Comparison of ENCODE assay signal across 24 cellular contexts in the genomic region with DNA sequence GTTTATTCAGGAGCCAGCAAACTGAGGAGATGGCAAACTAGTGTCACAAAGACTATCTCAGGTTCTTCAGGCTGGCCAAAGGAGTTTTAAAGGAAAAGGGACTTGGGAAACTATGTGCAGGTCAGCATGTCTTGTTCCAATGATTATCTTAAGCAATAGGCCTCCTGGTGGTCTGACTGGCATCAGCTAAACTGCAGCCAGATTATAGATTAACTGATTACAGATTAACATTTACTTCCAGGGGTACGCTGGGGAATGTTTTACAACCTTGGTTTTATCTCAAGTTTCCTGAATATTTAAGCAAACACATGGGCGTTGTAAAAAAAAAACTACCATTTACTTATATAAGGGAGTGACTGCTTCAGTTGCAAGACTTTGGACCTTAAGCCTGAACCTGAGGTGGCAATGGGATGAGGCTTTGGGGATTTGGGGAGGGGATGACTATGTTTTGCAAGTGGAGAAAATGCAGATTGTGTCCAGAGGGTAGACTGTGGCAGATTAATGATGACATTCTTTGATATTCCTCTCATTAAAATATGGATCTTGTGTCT.
A peak's percentile ranks its signal among the peaks of the same experiment; 100 is the strongest.
DNase-seq lines count a peak whose midpoint lies in the region; ATAC-seq and TF ChIP-seq lines count a peak whose summit lies in the region.
"Had no signal": no experiment of that assay in that cellular context is flagged by ENCODE, and none has a peak within 500 bp of the region (broad histone marks: within the 10 kb centered on the region; RNA-seq: fewer than 3 reads in every experiment).

No MANE protein-coding gene starts in this region.

- H3K27me3 ChIP-seq in SK-N-SH (ENCODE audit: insufficient read depth) (no peaks in the 10 kb centered on the region), colonic mucosa (no peaks in the 10 kb centered on the region), transverse colon (no peaks in the 10 kb centered on the region)
- H3K27me3 ChIP-seq: MG63 had no signal

- H3K4me1 ChIP-seq in SK-N-SH (ENCODE audit: control insufficient read depth in 1 of 2, insufficient read depth in 2 of 2, low read depth in 1 of 2, low read length in 1 of 2): no peaks in the 10 kb centered on the region
- no peaks in the 10 kb centered on the region for H3K4me1 ChIP-seq in colonic mucosa
- H3K4me1 ChIP-seq in mucosa of descending colon (ENCODE audit: low read depth): peaks cover 8% of the 10 kb centered on the region
- peaks cover 0 to 43% (median 16%) of the 10 kb centered on the region in 4 donors for H3K4me1 ChIP-seq in transverse colon

- H3F3A ChIP-seq in SK-N-SH (replicated peaks; ENCODE audit: insufficient read depth): no peaks in the 10 kb centered on the region

- ATAC-seq in SK-N-SH treated with all-trans-retinoic acid at 6 μM for 48 hours (no peak), mucosa of descending colon (peak; percentile 84), GM21515 (IDR thresholded peaks at IDR 0.05; ENCODE audit: unreplicated experiment) (no peak)
- ATAC-seq: Panc1 had no signal

- H3K9me2 ChIP-seq in SK-N-SH: no peaks in the 10 kb centered on the region

- intact Hi-C loops in colonic mucosa (cut with DNase I): no loop called here
- intact Hi-C loops in mucosa of descending colon (cut with DNase I, micrococcal nuclease): no loop called here
- intact Hi-C loops in transverse colon (cut with DNase I; ENCODE audit: low total_unique reads): loop anchor here (2.0 kb wide), 1 partner anchor 46 kb away; no protein-coding TSS in a partner anchor

- 36% methylated on average over 2 of the region's 2 CpGs for WGBS in SK-N-SH (ENCODE audit: low lambda C conversion rate)
- 47% methylated on average over 2 of the region's 2 CpGs for WGBS in transverse colon (ENCODE audit: low coverage in 1 of 2), 2 donors

- TF ChIP-seq CTCF in SK-N-SH (IDR thresholded peaks at IDR 0.05): peak; percentile 10; the same call in 1 of the 2 replicates
- no peak for TF ChIP-seq CTCF in colonic mucosa (IDR thresholded peaks at IDR 0.05)
- TF ChIP-seq CTCF in mucosa of descending colon (IDR thresholded peaks at IDR 0.05): peak; percentile 9
- peak in 4 of 5 experiments; percentile 23 to 61 (median 32) for TF ChIP-seq CTCF in transverse colon (IDR thresholded peaks at IDR 0.05)

- H3K9ac ChIP-seq in SK-N-SH: no peak overlapping the region
- no peak overlapping the region for H3K9ac ChIP-seq in colonic mucosa (ENCODE audit: low read depth in 2 of 2, low read length in 2 of 2)

- H3K79me2 ChIP-seq in SK-N-SH (ENCODE audit: insufficient read depth): no peaks in the 10 kb centered on the region

- no peak overlapping the region for H3K4me3 ChIP-seq in SK-N-SH (ENCODE audit: low read depth in 2 of 2, low read length in 1 of 2)
- no peak overlapping the region for H3K4me3 ChIP-seq in colonic mucosa
- no peak overlapping the region for H3K4me3 ChIP-seq in mucosa of descending colon
- H3K4me3 ChIP-seq in transverse colon: no peak overlapping the region
- H3K4me3 ChIP-seq: MG63 had no signal

- TF ChIP-seq RAD21 in SK-N-SH (IDR thresholded peaks at IDR 0.05; ENCODE audit: low read length): no peak

- H2AFZ ChIP-seq in SK-N-SH (ENCODE audit: low read depth): no peak overlapping the region

- H3K9me3 ChIP-seq in SK-N-SH (no peaks in the 10 kb centered on the region), colonic mucosa (no peaks in the 10 kb centered on the region), mucosa of descending colon (no peaks in the 10 kb centered on the region), transverse colon (no peaks in the 10 kb centered on the region)
- H3K9me3 ChIP-seq: MG63 had no signal

- H3K4me2 ChIP-seq in SK-N-SH: no peak overlapping the region

- CTCF ChIA-PET in SK-N-SH (lab: Yijun Ruan, JAX): no interaction called here

- in situ Hi-C loops in transverse colon (cut with MboI; ENCODE audit: low pct_ligation_motif_present in 1 of 4, low pct_unique_long_range_greater_than_20kb in 1 of 4, low sequenced_read_pairs in 3 of 4): no loop called here

- DNase-seq in SK-N-SH (no peak), colonic mucosa (peak; percentile 54), mucosa of descending colon (peak in 1 of 3 donors; percentile 68), transverse colon (peak; percentile 27), NCI-H1930 (lab: John Stamatoyannopoulos, UW) (no peak), AML-193 (lab: John Stamatoyannopoulos, UW) (no peak)
- DNase-seq: 8988T; C1 segment of cervical spinal cord; CD8-positive, alpha-beta memory T cell; EL; H9; HFFc6; Kasumi-1; MG63; NCI-H1048; NCI-H1417 treated with DMSO at 0.1 percent for 48 hours; NCI-H187; NCI-H2107; NCI-H69; NK-92 treated with Interleukin-12 subunit alpha and Interleukin-12 subunit beta, amount 100 ng/mL, for 24 hours; SIG-M5 had no signal

- H3K36me3 ChIP-seq in SK-N-SH (replicated peaks in 1 of 2; ENCODE audit: control insufficient read depth in 1 of 2, insufficient read depth in 2 of 2, low read length in 1 of 2) (no peaks in the 10 kb centered on the region), colonic mucosa (no peaks in the 10 kb centered on the region), mucosa of descending colon (ENCODE audit: low read depth) (no peaks in the 10 kb centered on the region), transverse colon (no peaks in the 10 kb centered on the region)
- H3K36me3 ChIP-seq: MG63 had no signal

- TF ChIP-seq POLR2A in transverse colon (IDR thresholded peaks at IDR 0.05): no peak

- TF ChIP-seq EP300 in SK-N-SH (IDR thresholded peaks at IDR 0.05; ENCODE audit: borderline replicate concordance in 1 of 2, low read depth in 1 of 2, low read length in 1 of 2) (no peak), transverse colon (IDR thresholded peaks at IDR 0.05; ENCODE audit: low read depth) (peak; percentile 79)

- no peak overlapping the region for H3K27ac ChIP-seq in SK-N-SH (ENCODE audit: low read depth in 2 of 2, low read length in 1 of 2)
- H3K27ac ChIP-seq in colonic mucosa: peak overlapping the region; percentile 66
- H3K27ac ChIP-seq in transverse colon: peak overlapping the region; percentile 75 to 79 (median 77)

- H4K20me1 ChIP-seq in SK-N-SH (ENCODE audit: insufficient read depth): no peaks in the 10 kb centered on the region

- POLR2A ChIA-PET in SK-N-SH (lab: Yijun Ruan, JAX): no interaction called here

TF ChIP-seq in SK-N-SH, 30 proteins besides CTCF, POLR2A, EP300 and RAD21:
- no peak for TF ChIP-seq EZH2phosphoT487 (IDR thresholded peaks at IDR 0.05; ENCODE audit: borderline replicate concordance, low read depth)
- TF ChIP-seq GABPA (IDR thresholded peaks at IDR 0.05; ENCODE audit: low read depth): no peak
- no peak for TF ChIP-seq ELF1 (IDR thresholded peaks at IDR 0.05)
- TF ChIP-seq TAF1 (IDR thresholded peaks at IDR 0.05; ENCODE audit: borderline replicate concordance, low read depth, low read length): no peak

TF ChIP-seq in SK-N-SH treated with all-trans-retinoic acid at 6 μM for 48 hours, 23 proteins besides CTCF, POLR2A, EP300 and RAD21:
- no peak for TF ChIP-seq BACH2 (CRISPR knock-in tag; IDR thresholded peaks at IDR 0.05; ENCODE audit: borderline replicate concordance)
- TF ChIP-seq ZNF565 (CRISPR knock-in tag; conservative IDR thresholded peaks at IDR 0.05; ENCODE audit: low read depth): no peak
- no peak for TF ChIP-seq ARNTL (CRISPR knock-in tag; IDR thresholded peaks at IDR 0.05; ENCODE audit: borderline replicate concordance, low read depth)
- TF ChIP-seq, protein P1, sequence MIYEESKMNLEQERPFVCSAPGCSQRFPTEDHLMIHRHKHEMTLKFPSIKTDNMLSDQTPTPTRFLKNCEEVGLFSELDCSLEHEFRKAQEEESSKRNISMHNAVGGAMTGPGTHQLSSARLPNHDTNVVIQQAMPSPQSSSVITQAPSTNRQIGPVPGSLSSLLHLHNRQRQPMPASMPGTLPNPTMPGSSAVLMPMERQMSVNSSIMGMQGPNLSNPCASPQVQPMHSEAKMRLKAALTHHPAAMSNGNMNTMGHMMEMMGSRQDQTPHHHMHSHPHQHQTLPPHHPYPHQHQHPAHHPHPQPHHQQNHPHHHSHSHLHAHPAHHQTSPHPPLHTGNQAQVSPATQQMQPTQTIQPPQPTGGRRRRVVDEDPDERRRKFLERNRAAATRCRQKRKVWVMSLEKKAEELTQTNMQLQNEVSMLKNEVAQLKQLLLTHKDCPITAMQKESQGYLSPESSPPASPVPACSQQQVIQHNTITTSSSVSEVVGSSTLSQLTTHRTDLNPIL (CRISPR knock-in tag; IDR thresholded peaks at IDR 0.05; ENCODE audit: low read depth): no peak
- no peak for TF ChIP-seq CSDC2 (CRISPR knock-in tag; IDR thresholded peaks at IDR 0.05)
- TF ChIP-seq SNAI2 (CRISPR knock-in tag; IDR thresholded peaks at IDR 0.05): no peak
- TF ChIP-seq, protein P2, sequence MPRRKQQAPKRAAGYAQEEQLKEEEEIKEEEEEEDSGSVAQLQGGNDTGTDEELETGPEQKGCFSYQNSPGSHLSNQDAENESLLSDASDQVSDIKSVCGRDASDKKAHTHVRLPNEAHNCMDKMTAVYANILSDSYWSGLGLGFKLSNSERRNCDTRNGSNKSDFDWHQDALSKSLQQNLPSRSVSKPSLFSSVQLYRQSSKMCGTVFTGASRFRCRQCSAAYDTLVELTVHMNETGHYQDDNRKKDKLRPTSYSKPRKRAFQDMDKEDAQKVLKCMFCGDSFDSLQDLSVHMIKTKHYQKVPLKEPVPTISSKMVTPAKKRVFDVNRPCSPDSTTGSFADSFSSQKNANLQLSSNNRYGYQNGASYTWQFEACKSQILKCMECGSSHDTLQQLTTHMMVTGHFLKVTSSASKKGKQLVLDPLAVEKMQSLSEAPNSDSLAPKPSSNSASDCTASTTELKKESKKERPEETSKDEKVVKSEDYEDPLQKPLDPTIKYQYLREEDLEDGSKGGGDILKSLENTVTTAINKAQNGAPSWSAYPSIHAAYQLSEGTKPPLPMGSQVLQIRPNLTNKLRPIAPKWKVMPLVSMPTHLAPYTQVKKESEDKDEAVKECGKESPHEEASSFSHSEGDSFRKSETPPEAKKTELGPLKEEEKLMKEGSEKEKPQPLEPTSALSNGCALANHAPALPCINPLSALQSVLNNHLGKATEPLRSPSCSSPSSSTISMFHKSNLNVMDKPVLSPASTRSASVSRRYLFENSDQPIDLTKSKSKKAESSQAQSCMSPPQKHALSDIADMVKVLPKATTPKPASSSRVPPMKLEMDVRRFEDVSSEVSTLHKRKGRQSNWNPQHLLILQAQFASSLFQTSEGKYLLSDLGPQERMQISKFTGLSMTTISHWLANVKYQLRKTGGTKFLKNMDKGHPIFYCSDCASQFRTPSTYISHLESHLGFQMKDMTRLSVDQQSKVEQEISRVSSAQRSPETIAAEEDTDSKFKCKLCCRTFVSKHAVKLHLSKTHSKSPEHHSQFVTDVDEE (CRISPR knock-in tag; IDR thresholded peaks at IDR 0.05): no peak

Comparison
In these comparisons a context has a peak if more than half of its experiments do, and no peak if none do; other contexts are left out.
1. DNase-seq: peak in colonic mucosa (single experiment) and transverse colon (single experiment); none in SK-N-SH (single experiment), NCI-H1930 (0 of 2) and AML-193 (0 of 2).
2. H3K27ac ChIP-seq: peak in colonic mucosa (single experiment) and transverse colon (4 of 4); none in SK-N-SH (0 of 2).